ENCODE assay signal across 8 cellular contexts in genomic region chr15:40441012-40441735, GRCh38. TPM values are rescaled to one million over a fixed set of nuclear protein-coding genes. Genes with fewer than 3 reads are reported as not detected.
DNase-seq lines count a peak whose midpoint lies in the region; ATAC-seq, FAIRE-seq and TF ChIP-seq lines count a peak whose summit lies in the region.

No MANE protein-coding gene starts in this region.

- ATAC-seq in GM21367 (IDR thresholded peaks at IDR 0.05; ENCODE audit: unreplicated experiment) (peak; percentile 26), left lung (no peak)

- peak overlapping the region; percentile 74 for H3K9ac ChIP-seq in astrocyte (ENCODE audit: low read length)

- H3K9me3 ChIP-seq in astrocyte (ENCODE audit: insufficient read depth, low read depth, low read length) (no peaks in the 10 kb centered on the region), left lung (no peaks in the 10 kb centered on the region), tibial artery (no peaks in the 10 kb centered on the region)

- intact Hi-C loops in left lung (cut with DNase I) (no loop called here), tibial artery (cut with DNase I; ENCODE audit: low total_unique reads) (loop anchor here (10.0 kb wide), 2 partner anchors 64 to 124 kb away; partner anchors contain the start of genes CCDC32 and RPUSD2)

- H4K20me1 ChIP-seq in astrocyte (ENCODE audit: insufficient read depth, low read length), result peaks cover 40% of the 10 kb centered on the region

- H3K27ac Mint-ChIP-seq in astrocyte (ENCODE audit: unreplicated experiment), result no peak overlapping the region

- no peak overlapping the region for H2AFZ ChIP-seq in astrocyte (ENCODE audit: low read depth, low read length)

- peaks cover 35% of the 10 kb centered on the region for H3K79me2 ChIP-seq in astrocyte (ENCODE audit: insufficient read depth, low read length)

- H3K36me3 ChIP-seq in astrocyte (ENCODE audit: insufficient read depth, low read length) (no peaks in the 10 kb centered on the region), left lung (no peaks in the 10 kb centered on the region), tibial artery (no peaks in the 10 kb centered on the region)

- H3K27me3 ChIP-seq in HL-60 (ENCODE audit: insufficient read depth, poor library complexity, severe bottlenecking) (peaks cover 16% of the 10 kb centered on the region), astrocyte (ENCODE audit: insufficient read depth, low read length) (peaks cover 34% of the 10 kb centered on the region), left lung (peaks cover 17 to 55% of the 10 kb centered on the region in 2 donors), tibial artery (peaks cover 0 to 37% of the 10 kb centered on the region in 2 donors)

- DNase-seq in D721Med (ENCODE audit: insufficient read length, low spot score), result no peak
- DNase-seq in HL-60 (ENCODE audit: low read depth in 1 of 2, low spot score in 1 of 2), result no peak
- no peak for DNase-seq in astrocyte (ENCODE audit: low read depth)
- peak in 1 of 2 donors; percentile 88 for DNase-seq in left lung
- DNase-seq in tibial artery, result no peak
- no peak for DNase-seq in GM19239 (ENCODE audit: insufficient read length, low spot score)
- no peak for DNase-seq in NCI-H2081 treated with DMSO at 0.1 percent for 48 hours (lab: John Stamatoyannopoulos, UW)

- H3K4me1 ChIP-seq in astrocyte (ENCODE audit: insufficient read depth, low read length), result peaks cover 33% of the 10 kb centered on the region
- peaks cover 22 to 58% of the 10 kb centered on the region in 2 donors for H3K4me1 ChIP-seq in left lung
- peaks cover 0 to 69% (median 42%) of the 10 kb centered on the region in 4 donors for H3K4me1 ChIP-seq in tibial artery

- peak overlapping the region; percentile 62 for H3K4me3 Mint-ChIP-seq in astrocyte (ENCODE audit: unreplicated experiment)

- peak overlapping the region; percentile 87 for H3K4me2 ChIP-seq in astrocyte (ENCODE audit: low read length)

- TF ChIP-seq CTCF in D721Med (IDR thresholded peaks at IDR 0.05; ENCODE audit: insufficient read depth, missing control alignments) (peak; percentile 9), HL-60 (IDR thresholded peaks at IDR 0.05; ENCODE audit: insufficient read depth, low read length) (no peak), astrocyte (IDR thresholded peaks at IDR 0.05; ENCODE audit: insufficient read depth, low read depth, low read length) (no peak), left lung (IDR thresholded peaks at IDR 0.05) (no peak), tibial artery (IDR thresholded peaks at IDR 0.05) (no peak)

- no peak overlapping the region for H3K27ac ChIP-seq in HL-60 (replicated peaks)
- H3K27ac ChIP-seq in astrocyte (ENCODE audit: low read depth, low read length), result no peak overlapping the region
- peak overlapping the region; percentile 53 to 73 for H3K27ac ChIP-seq in left lung
- H3K27ac ChIP-seq in tibial artery, result peak overlapping the region; percentile 74 to 81

- H3K9me3 Mint-ChIP-seq in astrocyte (ENCODE audit: unreplicated experiment), result no peaks in the 10 kb centered on the region

- no peak for FAIRE-seq in D721Med (lab: Jason Lieb, UNC)
- no peak for FAIRE-seq in astrocyte (lab: Jason Lieb, UNC)
- no peak for FAIRE-seq in GM19239 (lab: Jason Lieb, UNC)

- peaks cover 44% of the 10 kb centered on the region for H3K4me1 Mint-ChIP-seq in astrocyte (ENCODE audit: low read depth, unreplicated experiment)

- H3K36me3 Mint-ChIP-seq in astrocyte (ENCODE audit: low read depth, unreplicated experiment), result peaks cover 3% of the 10 kb centered on the region

- H3K4me3 ChIP-seq in HL-60 (replicated peaks; ENCODE audit: insufficient read depth, low read length) (peak overlapping the region; percentile 57), astrocyte (ENCODE audit: insufficient read depth, low read depth, low read length) (peak overlapping the region; percentile 60), left lung (peak overlapping the region; percentile 80 to 91), tibial artery (peak overlapping the region; percentile 88 to 99)

- H3K27me3 Mint-ChIP-seq in astrocyte (ENCODE audit: low read depth, unreplicated experiment), result peaks cover 9% of the 10 kb centered on the region

RNA-seq across cellular contexts. Expression of gene BAHD1, which starts 0.4 kb away (rescaled TPM):
- total RNA-seq in astrocyte (30.4 and 32.2 TPM in 2 replicates), left lung (10 to 100 TPM; 23.7 to 27.2 TPM)

RNA-seq across cellular contexts. Expression of gene CHST14, which starts 29.6 kb away (rescaled TPM):
- 25.7 and 26.4 TPM in 2 replicates for total RNA-seq in astrocyte
- total RNA-seq in left lung, result 10 to 100 TPM; 15.1 to 20.2 TPM

RNA-seq across cellular contexts. Expression of gene IVD, which starts 35.6 kb away (rescaled TPM):
- total RNA-seq in astrocyte, result 53.6 and 55.1 TPM in 2 replicates
- 100 to 1,000 TPM in 1 of 2 donors, 10 to 100 TPM in 1; 61.9 to 104 TPM for total RNA-seq in left lung

RNA-seq across cellular contexts. Expression of gene KNSTRN, which starts 58.7 kb away (rescaled TPM):
- total RNA-seq in astrocyte, result 32.9 and 37.8 TPM in 2 replicates
- total RNA-seq in left lung, result 10 to 100 TPM; 14.2 to 32.2 TPM

Comparison
In these comparisons a context has a peak if more than half of its experiments do, and no peak if none do; other contexts are left out.
1. H3K27ac ChIP-seq: peak in left lung (2 of 2) and tibial artery (2 of 2); none in HL-60 (single experiment) and astrocyte (single experiment).
2. Peak in every context shown above with its lines, with median percentiles within 50 percentile points of each other: H3K4me3 ChIP-seq.